26 cellular contexts compared by ENCODE assay signal in the genomic region with DNA sequence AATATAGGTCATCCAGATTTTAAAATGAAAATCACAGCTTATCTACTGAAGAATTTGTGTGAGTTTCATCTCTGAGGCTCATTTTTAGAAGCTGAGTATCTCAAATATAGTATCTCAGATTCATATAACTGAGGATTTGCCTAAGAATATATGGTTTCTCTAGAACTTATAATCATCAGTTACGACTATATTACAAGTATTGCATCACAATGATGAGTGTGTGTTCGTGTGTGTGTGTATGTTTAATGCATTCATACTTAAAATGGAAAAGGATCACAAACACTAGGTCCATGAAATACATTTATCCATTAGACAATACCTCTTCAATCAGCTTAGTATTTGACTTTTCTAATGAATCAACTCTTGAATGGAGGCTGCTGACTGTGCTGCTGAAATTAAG.
"Had no signal": no experiment of that assay in that cellular context is flagged by ENCODE, and none has a peak within 500 bp of the region (broad histone marks: within the 10 kb centered on the region; RNA-seq: fewer than 3 reads in every experiment).

No MANE protein-coding gene starts in this region.

- DNase-seq: cortex of kidney; dorsolateral prefrontal cortex; effector CD4-positive, alpha-beta T cell; endodermal cell; foreskin keratinocyte; heart left ventricle; left cardiac atrium; left lung; mesenchymal stem cell; mucosa of descending colon; naive B cell; sigmoid colon; stimulated activated CD4-positive, alpha-beta T cell treated with anti-CD3 and anti-CD28 coated beads, Interleukin-2, amount 100 ng/mL, for 24 hours; stimulated activated CD4-positive, alpha-beta T cell treated with anti-CD3 and anti-CD28 coated beads, Interleukin-4, amount 100 ng/mL, for 24 hours; stimulated activated naive CD4-positive, alpha-beta T cell treated with Interleukin-2 at 50 U/mL for 16 hours; substantia nigra; testis; tibial artery had no signal

- H3K4me2 ChIP-seq: hepatocyte had no signal

- H3K79me2 ChIP-seq: hepatocyte had no signal

- H3K4me3 ChIP-seq: dorsolateral prefrontal cortex, esophagus muscularis mucosa, gastroesophageal sphincter, heart left ventricle, hepatocyte, left lung, mucosa of descending colon, prostate gland, right atrium auricular region, sigmoid colon, testis, tibial artery had no signal

- ATAC-seq: foreskin keratinocyte; gastroesophageal sphincter; heart left ventricle; left cardiac atrium; left lung; mucosa of descending colon; natural killer cell treated with Interleukin-12 subunit alpha and Interleukin-12 subunit beta and Interleukin-15 and Interleukin-18, amount 100 ng/mL, for 72 hours; stimulated activated effector memory CD8-positive, alpha-beta T cell treated with anti-CD3 and anti-CD28 coated beads, Interleukin-12 subunit alpha, Interleukin-12 subunit beta, amount 100 ng/mL, for 72 hours had no signal

- H3K27ac ChIP-seq: dorsolateral prefrontal cortex, esophagus muscularis mucosa, foreskin keratinocyte, gastroesophageal sphincter, heart left ventricle, hepatocyte, left lung, neutrophil, prostate gland, right atrium auricular region, sigmoid colon, testis, tibial artery had no signal

- H3K4me1 ChIP-seq: esophagus muscularis mucosa, foreskin keratinocyte, gastroesophageal sphincter, heart left ventricle, left lung, prostate gland, right atrium auricular region, sigmoid colon, testis, tibial artery had no signal

- H2AFZ ChIP-seq: hepatocyte had no signal

- H3K27me3 ChIP-seq: dorsolateral prefrontal cortex, esophagus muscularis mucosa, foreskin keratinocyte, gastroesophageal sphincter, heart left ventricle, hepatocyte, left lung, neutrophil, right atrium auricular region, sigmoid colon, testis, tibial artery had no signal

- H3K9me3 ChIP-seq: esophagus muscularis mucosa, gastroesophageal sphincter, heart left ventricle, left lung, mucosa of descending colon, neutrophil, prostate gland, right atrium auricular region, sigmoid colon, testis, tibial artery had no signal
